In the genomic region with DNA sequence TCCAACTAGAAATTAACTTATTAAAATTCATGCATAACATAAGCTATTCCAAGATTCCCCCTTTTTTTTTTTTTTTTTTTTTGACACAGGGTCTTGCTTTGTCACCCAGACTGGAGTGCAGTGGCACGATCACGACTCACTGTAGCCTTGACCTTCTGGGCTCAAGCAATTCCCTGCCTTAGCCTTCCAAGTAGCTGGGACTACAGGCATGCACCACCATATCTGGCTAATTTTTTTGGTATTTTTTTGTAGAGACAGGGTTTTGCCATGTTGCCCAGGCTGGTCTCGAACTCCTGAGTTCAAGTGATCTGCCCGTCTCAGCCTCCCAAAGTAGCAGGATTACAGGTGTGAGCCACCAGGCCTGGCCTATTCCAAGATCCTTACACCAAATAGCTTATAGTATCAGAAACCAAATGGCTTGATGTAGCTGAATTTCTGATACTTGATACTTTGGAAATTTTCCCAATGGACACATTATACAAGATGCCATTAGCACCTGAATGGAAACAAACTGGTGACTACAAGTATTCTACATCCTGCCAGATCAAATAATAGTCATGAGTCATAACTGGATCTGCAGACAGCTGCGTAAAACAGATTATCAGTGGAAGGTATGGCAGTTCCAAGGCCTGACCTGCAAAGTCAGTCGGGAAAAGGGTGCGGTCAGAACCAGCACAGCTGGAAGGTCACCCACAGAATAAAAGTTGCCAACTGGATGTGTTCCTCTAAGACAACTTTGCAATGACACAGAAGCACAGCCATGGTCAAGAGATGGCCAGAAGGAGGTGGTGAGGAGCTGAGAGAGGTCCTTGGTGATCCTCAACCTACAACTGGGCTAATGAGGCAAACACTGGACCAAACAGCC, we compare ENCODE assay signal across 9 cellular contexts. TPM values are rescaled to one million over a fixed set of nuclear protein-coding genes. Genes with fewer than 3 reads are reported as not detected.
DNase-seq lines count a peak whose midpoint lies in the region; ATAC-seq and TF ChIP-seq lines count a peak whose summit lies in the region.
"Had no signal": no experiment of that assay in that cellular context is flagged by ENCODE, and none has a peak within 500 bp of the region (broad histone marks: within the 10 kb centered on the region; RNA-seq: fewer than 3 reads in every experiment).

No MANE protein-coding gene starts in this region.

- TF ChIP-seq POLR2A in NB4 (IDR thresholded peaks at IDR 0.05; ENCODE audit: extremely low read depth, insufficient read length), result no peak

- DNase-seq in DMS153 treated with DMSO at 0.1 percent for 48 hours (lab: John Stamatoyannopoulos, UW; ENCODE audit: unreplicated experiment) (peak; percentile 23), NB4 (ENCODE audit: low read depth) (no peak), amniotic epithelial cell (ENCODE audit: low read depth) (peak; percentile 18), left colon (peak; percentile 18 to 71), retina (no peak)

- intact Hi-C loops in left colon (cut with DNase I, micrococcal nuclease), result no loop called here

- peak; percentile 7 for TF ChIP-seq CTCF in NB4 (IDR thresholded peaks at IDR 0.05; ENCODE audit: low read depth, low read length)

- no peak overlapping the region for H3K4me3 ChIP-seq in NB4 (ENCODE audit: low read depth, low read length)

- ATAC-seq in left colon (peak; percentile 98), GM18502 (IDR thresholded peaks at IDR 0.05; ENCODE audit: poor library complexity, unreplicated experiment) (no peak), HG02588 (IDR thresholded peaks at IDR 0.05; ENCODE audit: unreplicated experiment) (no peak), HG03139 (IDR thresholded peaks at IDR 0.05; ENCODE audit: unreplicated experiment) (no peak)
- ATAC-seq: HepG2 had no signal

RNA-seq across cellular contexts. Expression of a gene that starts 14.5 kb away (rescaled TPM):
- total RNA-seq in left colon, result 10 to 100 TPM; 24.3 to 39.7 TPM

RNA-seq across cellular contexts. Expression of a gene that starts 14.8 kb away (rescaled TPM):
- 10 to 100 TPM; 49.0 to 71.6 TPM for total RNA-seq in left colon

RNA-seq across cellular contexts. Expression of a gene that starts 35.1 kb away (rescaled TPM):
- total RNA-seq in left colon, result 1 to 10 TPM; 4.4 to 7.7 TPM

RNA-seq across cellular contexts. Expression of a gene that starts 46.4 kb away (rescaled TPM):
- 1 to 10 TPM; 1.6 to 2.2 TPM for total RNA-seq in left colon

RNA-seq across cellular contexts. Expression of a gene that starts 52.8 kb away (rescaled TPM):
- 10 to 100 TPM; 15.0 to 16.6 TPM for total RNA-seq in left colon

Comparison
In these comparisons a context has a peak if more than half of its experiments do, and no peak if none do; other contexts are left out.
1. DNase-seq: peak in DMS153 treated with DMSO at 0.1 percent for 48 hours (single experiment), amniotic epithelial cell (single experiment) and left colon (2 of 2); none in NB4 (single experiment) and retina (single experiment).